In the genomic region with DNA sequence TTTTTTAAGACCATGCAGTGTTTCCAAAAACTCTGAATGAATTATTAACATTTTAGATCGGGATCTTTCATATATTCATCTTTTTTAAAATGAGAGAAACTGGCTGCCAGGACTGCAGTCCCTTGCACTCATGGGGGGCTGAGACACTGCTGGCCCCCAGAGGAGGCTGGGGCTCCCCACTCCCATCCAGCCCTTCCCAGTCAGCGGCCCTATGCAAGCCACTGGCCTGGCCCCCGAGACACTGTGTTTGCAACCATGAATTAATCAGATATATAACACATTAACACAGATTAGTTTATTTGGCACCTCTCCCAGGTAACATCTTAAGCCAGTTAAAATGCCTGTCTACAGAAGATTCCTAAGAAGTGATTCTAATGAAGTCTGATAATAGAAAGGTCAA, we compare ENCODE assay signal across 22 cellular contexts.
DNase-seq lines count a peak whose midpoint lies in the region; FAIRE-seq and TF ChIP-seq lines count a peak whose summit lies in the region.
"Had no signal": no experiment of that assay in that cellular context is flagged by ENCODE, and none has a peak within 500 bp of the region (broad histone marks: within the 10 kb centered on the region; RNA-seq: fewer than 3 reads in every experiment).

No MANE protein-coding gene starts in this region.

- no peaks in the 10 kb centered on the region for H3K36me3 ChIP-seq in SJCRH30
- H3K36me3 ChIP-seq in esophagus muscularis mucosa: no peaks in the 10 kb centered on the region
- no peaks in the 10 kb centered on the region for H3K36me3 ChIP-seq in kidney (ENCODE audit: control insufficient read depth in 1 of 2, insufficient read depth in 2 of 2, low read length in 2 of 2)
- H3K36me3 ChIP-seq: BE2C; BLaER1 treated with 17β-estradiol and CSF1 and Interleukin-3, amounts not matched to agents 10 nM and 100 nM had no signal

- TF ChIP-seq CTCF in esophagus muscularis mucosa (IDR thresholded peaks at IDR 0.05) (no peak), kidney (IDR thresholded peaks at IDR 0.05; ENCODE audit: borderline replicate concordance, extremely low read depth, insufficient read depth) (no peak)

- intact Hi-C loops in esophagus muscularis mucosa (cut with DNase I) (no loop called here), kidney (cut with DNase I) (no loop called here)

- H3K27me3 ChIP-seq in SJCRH30 (no peaks in the 10 kb centered on the region), esophagus muscularis mucosa (no peaks in the 10 kb centered on the region)
- H3K27me3 ChIP-seq: BE2C; BLaER1 treated with 17β-estradiol and CSF1 and Interleukin-3, amounts not matched to agents 10 nM and 100 nM had no signal

- H3K4me1 ChIP-seq in SJCRH30 (peaks cover 24% of the 10 kb centered on the region), esophagus muscularis mucosa (no peaks in the 10 kb centered on the region), kidney (ENCODE audit: control insufficient read depth in 1 of 2, insufficient read depth in 1 of 2, low read depth in 1 of 2, low read length in 2 of 2) (no peaks in the 10 kb centered on the region)
- H3K4me1 ChIP-seq: A549, BE2C had no signal

- no peak for TF ChIP-seq EP300 in esophagus muscularis mucosa (IDR thresholded peaks at IDR 0.05)

- H3K27ac ChIP-seq in SJCRH30 (peak overlapping the region; percentile 77), esophagus muscularis mucosa (replicated peaks in 1 of 4) (no peak overlapping the region), kidney (ENCODE audit: low read depth in 2 of 2, low read length in 2 of 2) (no peak overlapping the region)
- H3K27ac ChIP-seq: A549; BLaER1 treated with 17β-estradiol and CSF1 and Interleukin-3, amounts not matched to agents 10 nM and 100 nM; GM23248 had no signal

- peak; percentile 57 for DNase-seq in D341Med (ENCODE audit: low spot score)
- peak; percentile 11 for DNase-seq in NCI-H524 treated with DMSO at 0.1 percent for 48 hours (lab: John Stamatoyannopoulos, UW)
- no peak for DNase-seq in SJCRH30
- DNase-seq in esophagus muscularis mucosa (ENCODE audit: extremely low spot score): peak; percentile 31
- no peak for DNase-seq in GOT3 (lab: John Stamatoyannopoulos, UW)
- no peak for DNase-seq in kidney
- no peak for DNase-seq in middle frontal gyrus (ENCODE audit: extremely low spot score, low spot score)
- DNase-seq: 8988T; ACHN; AML-193; BE2C; CD4-positive, alpha-beta T cell; CD8-positive, alpha-beta memory T cell; DMS79; EL; GDM1; GM23248; H9 had no signal

- H3K9me3 ChIP-seq in SJCRH30 (replicated peaks): no peaks in the 10 kb centered on the region
- H3K9me3 ChIP-seq in esophagus muscularis mucosa: no peaks in the 10 kb centered on the region
- H3K9me3 ChIP-seq in kidney (ENCODE audit: control insufficient read depth in 1 of 2, low read length in 2 of 2): no peaks in the 10 kb centered on the region
- H3K9me3 ChIP-seq: A549; BE2C; BLaER1 treated with 17β-estradiol and CSF1 and Interleukin-3, amounts not matched to agents 10 nM and 100 nM had no signal

- H3K4me3 ChIP-seq in SJCRH30: no peak overlapping the region; the same call in 1 of the 2 replicates
- H3K4me3 ChIP-seq in esophagus muscularis mucosa: no peak overlapping the region
- H3K4me3 ChIP-seq in kidney (ENCODE audit: low read length in 2 of 2): no peak overlapping the region
- H3K4me3 ChIP-seq: A549; BLaER1 treated with 17β-estradiol and CSF1 and Interleukin-3, amounts not matched to agents 10 nM and 100 nM; GM12878; GM23248 had no signal

- no peak for FAIRE-seq in kidney (lab: Jason Lieb, UNC)
- FAIRE-seq: A549, GM12878, GM19239 had no signal

- WGBS in esophagus muscularis mucosa: 79% methylated on average over 3 of the region's 3 CpGs

- H3K9ac ChIP-seq in kidney (ENCODE audit: low read length in 2 of 2): no peak overlapping the region
- H3K9ac ChIP-seq: BLaER1 treated with 17β-estradiol and CSF1 and Interleukin-3, amounts not matched to agents 10 nM and 100 nM; GM23248 had no signal

- TF ChIP-seq POLR2A in esophagus muscularis mucosa (IDR thresholded peaks at IDR 0.05; ENCODE audit: low read depth): no peak

Comparison
In these comparisons a context has a peak if more than half of its experiments do, and no peak if none do; other contexts are left out.
1. DNase-seq: peak in D341Med (single experiment), NCI-H524 treated with DMSO at 0.1 percent for 48 hours (single experiment) and esophagus muscularis mucosa (single experiment); none in SJCRH30 (0 of 2), GOT3 (single experiment), kidney (single experiment) and middle frontal gyrus (single experiment).